Comparison of ENCODE assay signal across 8 cellular contexts in genomic region chr2:47058061-47058931, GRCh38.
DNase-seq lines count a peak whose midpoint lies in the region; ATAC-seq and TF ChIP-seq lines count a peak whose summit lies in the region.

No MANE protein-coding gene starts in this region.

- H3K36me3 ChIP-seq in lower lobe of right lung = peaks cover 47% of the 10 kb centered on the region
- H3K36me3 ChIP-seq in thyroid gland = peaks cover 4 to 13% of the 10 kb centered on the region in 2 donors

- H3K36me3 Mint-ChIP-seq in stimulated activated naive CD8-positive, alpha-beta T cell treated with anti-CD3 and anti-CD28 coated beads, Interleukin-15, Interleukin-2, amounts not matched to agents 100 ng/mL and 50 ng/mL, for 24 hours (ENCODE audit: low read depth) = peaks cover 32% of the 10 kb centered on the region
- peaks cover 63% of the 10 kb centered on the region for H3K36me3 Mint-ChIP-seq in activated T-helper 17 cell treated with anti-CD3 and anti-CD28 coated beads, Interleukin-2, amount 50 U/mL, for 72 hours (ENCODE audit: low read depth)

- no peak overlapping the region for H3K4me3 Mint-ChIP-seq in stimulated activated naive CD8-positive, alpha-beta T cell treated with anti-CD3 and anti-CD28 coated beads, Interleukin-15, Interleukin-2, amounts not matched to agents 100 ng/mL and 50 ng/mL, for 24 hours
- H3K4me3 Mint-ChIP-seq in activated T-helper 17 cell treated with anti-CD3 and anti-CD28 coated beads, Interleukin-2, amount 50 U/mL, for 72 hours = no peak overlapping the region

- H3K4me1 ChIP-seq in lower lobe of right lung (peaks cover 55% of the 10 kb centered on the region), thyroid gland (peaks cover 28 to 39% of the 10 kb centered on the region in 2 donors)

- no peak for TF ChIP-seq POLR2A in thyroid gland (IDR thresholded peaks at IDR 0.05)

- H3K9me3 ChIP-seq in lower lobe of right lung (no peaks in the 10 kb centered on the region), thyroid gland (no peaks in the 10 kb centered on the region)

- no peak for DNase-seq in stimulated activated naive CD8-positive, alpha-beta T cell treated with anti-CD3 and anti-CD28 coated beads, Interleukin-15, Interleukin-2, amounts not matched to agents 100 U/mL and 50 U/mL, for 24 hours
- DNase-seq in lower lobe of right lung (no peak), thyroid gland (peak in 1 of 2 donors; percentile 37), NCI-H2107 treated with DMSO at 0.1 percent for 48 hours (lab: John Stamatoyannopoulos, UW; ENCODE audit: unreplicated experiment) (no peak)

- intact Hi-C loops in lower lobe of right lung (cut with DNase I) = no loop called here
- intact Hi-C loops in thyroid gland (cut with DNase I) = no loop called here

- TF ChIP-seq CTCF in lower lobe of right lung (IDR thresholded peaks at IDR 0.05) (no peak), thyroid gland (IDR thresholded peaks at IDR 0.05) (no peak)

- H3K27ac ChIP-seq in lower lobe of right lung (peak overlapping the region; percentile 72), thyroid gland (peak overlapping the region; percentile 61 to 79 (median 68))

- no peaks in the 10 kb centered on the region for H3K9me3 Mint-ChIP-seq in stimulated activated naive CD8-positive, alpha-beta T cell treated with anti-CD3 and anti-CD28 coated beads, Interleukin-15, Interleukin-2, amounts not matched to agents 100 ng/mL and 50 ng/mL, for 24 hours
- H3K9me3 Mint-ChIP-seq in activated T-helper 17 cell treated with anti-CD3 and anti-CD28 coated beads, Interleukin-2, amount 50 U/mL, for 72 hours = no peaks in the 10 kb centered on the region

- no peak for ATAC-seq in stimulated activated naive CD8-positive, alpha-beta T cell treated with anti-CD3 and anti-CD28 coated beads, Interleukin-15, Interleukin-2, amounts not matched to agents 100 U/mL and 50 U/mL, for 24 hours
- no peak for ATAC-seq in activated T-helper 17 cell treated with anti-CD3 and anti-CD28 coated beads, Interleukin-2, amount 50 U/mL, for 72 hours (replicated peaks)
- ATAC-seq in lower lobe of right lung = peak; percentile 69 to 76
- ATAC-seq in HG02759 (IDR thresholded peaks at IDR 0.05; ENCODE audit: unreplicated experiment) = no peak
- ATAC-seq in HG03439 (IDR thresholded peaks at IDR 0.05; ENCODE audit: unreplicated experiment) = no peak

- peak overlapping the region; percentile 43 for H3K27ac Mint-ChIP-seq in stimulated activated naive CD8-positive, alpha-beta T cell treated with anti-CD3 and anti-CD28 coated beads, Interleukin-15, Interleukin-2, amounts not matched to agents 100 ng/mL and 50 ng/mL, for 24 hours
- peak overlapping the region; percentile 84 for H3K27ac Mint-ChIP-seq in activated T-helper 17 cell treated with anti-CD3 and anti-CD28 coated beads, Interleukin-2, amount 50 U/mL, for 72 hours

- H3K4me1 Mint-ChIP-seq in stimulated activated naive CD8-positive, alpha-beta T cell treated with anti-CD3 and anti-CD28 coated beads, Interleukin-15, Interleukin-2, amounts not matched to agents 100 ng/mL and 50 ng/mL, for 24 hours (ENCODE audit: low read depth) = peaks cover 33% of the 10 kb centered on the region
- H3K4me1 Mint-ChIP-seq in activated T-helper 17 cell treated with anti-CD3 and anti-CD28 coated beads, Interleukin-2, amount 50 U/mL, for 72 hours = peaks cover 9% of the 10 kb centered on the region

- H3K4me3 ChIP-seq in lower lobe of right lung (no peak overlapping the region), thyroid gland (replicated peaks in 1 of 3) (no peak overlapping the region)

- H3K27me3 Mint-ChIP-seq in stimulated activated naive CD8-positive, alpha-beta T cell treated with anti-CD3 and anti-CD28 coated beads, Interleukin-15, Interleukin-2, amounts not matched to agents 100 ng/mL and 50 ng/mL, for 24 hours = no peaks in the 10 kb centered on the region
- H3K27me3 Mint-ChIP-seq in activated T-helper 17 cell treated with anti-CD3 and anti-CD28 coated beads, Interleukin-2, amount 50 U/mL, for 72 hours = no peaks in the 10 kb centered on the region

- H3K27me3 ChIP-seq in lower lobe of right lung (ENCODE audit: low read depth) (no peaks in the 10 kb centered on the region), thyroid gland (no peaks in the 10 kb centered on the region)

- WGBS in thyroid gland, 2 donors = 53 to 58% methylated on average over 10 to 11 of the region's 11 CpGs

Comparison
In these comparisons a context has a peak if more than half of its experiments do, and no peak if none do; other contexts are left out.
1. ATAC-seq: peak in lower lobe of right lung (2 of 2); none in stimulated activated naive CD8-positive, alpha-beta T cell treated with anti-CD3 and anti-CD28 coated beads, Interleukin-15, Interleukin-2, amounts not matched to agents 100 U/mL and 50 U/mL, for 24 hours (single experiment), activated T-helper 17 cell treated with anti-CD3 and anti-CD28 coated beads, Interleukin-2, amount 50 U/mL, for 72 hours (single experiment), HG02759 (single experiment) and HG03439 (single experiment).